Comparison of ENCODE assay signal across 9 cellular contexts in genomic region chr7:108114117-108114841, GRCh38. TPM values are rescaled to one million over a fixed set of nuclear protein-coding genes. Genes with fewer than 3 reads are reported as not detected.
DNase-seq lines count a peak whose midpoint lies in the region; ATAC-seq, FAIRE-seq and TF ChIP-seq lines count a peak whose summit lies in the region.
"Had no signal": no experiment of that assay in that cellular context is flagged by ENCODE, and none has a peak within 500 bp of the region (broad histone marks: within the 10 kb centered on the region; RNA-seq: fewer than 3 reads in every experiment).

No MANE protein-coding gene starts in this region.

- FAIRE-seq in HTR-8/SVneo (lab: Jason Lieb, UNC): no peak

- H3K36me3 Mint-ChIP-seq in activated naive CD8-positive, alpha-beta T cell treated with anti-CD3 and anti-CD28 coated beads, Interleukin-2, amount 50 U/mL, for 24 hours (ENCODE audit: low read depth): no peaks in the 10 kb centered on the region
- H3K36me3 Mint-ChIP-seq in natural killer cell treated with Interleukin-12 subunit alpha and Interleukin-12 subunit beta and Interleukin-15 and Interleukin-18, amount 100 ng/mL, for 72 hours: no peaks in the 10 kb centered on the region
- H3K36me3 Mint-ChIP-seq: naive thymus-derived CD8-positive, alpha-beta T cell had no signal

- H3K27me3 ChIP-seq in HL-60 (ENCODE audit: insufficient read depth, poor library complexity, severe bottlenecking): no peaks in the 10 kb centered on the region

- no peak overlapping the region for H3K27ac ChIP-seq in HL-60 (replicated peaks)

- H3K4me3 Mint-ChIP-seq in activated naive CD8-positive, alpha-beta T cell treated with anti-CD3 and anti-CD28 coated beads, Interleukin-2, amount 50 U/mL, for 24 hours: no peak overlapping the region
- H3K4me3 Mint-ChIP-seq in natural killer cell treated with Interleukin-12 subunit alpha and Interleukin-12 subunit beta and Interleukin-15 and Interleukin-18, amount 100 ng/mL, for 72 hours: no peak overlapping the region
- H3K4me3 Mint-ChIP-seq: naive thymus-derived CD8-positive, alpha-beta T cell had no signal

- peak; percentile 87 for ATAC-seq in GM19351 (IDR thresholded peaks at IDR 0.05; ENCODE audit: unreplicated experiment)
- ATAC-seq in activated naive CD8-positive, alpha-beta T cell treated with anti-CD3 and anti-CD28 coated beads, Interleukin-2, amount 50 U/mL, for 24 hours: peak; percentile 84
- ATAC-seq in natural killer cell treated with Interleukin-12 subunit alpha and Interleukin-12 subunit beta and Interleukin-15 and Interleukin-18, amount 100 ng/mL, for 72 hours: peak; percentile 44 to 57
- no peak for ATAC-seq in HG03439 (IDR thresholded peaks at IDR 0.05; ENCODE audit: unreplicated experiment)

- no peaks in the 10 kb centered on the region for H3K9me3 Mint-ChIP-seq in activated naive CD8-positive, alpha-beta T cell treated with anti-CD3 and anti-CD28 coated beads, Interleukin-2, amount 50 U/mL, for 24 hours
- no peaks in the 10 kb centered on the region for H3K9me3 Mint-ChIP-seq in natural killer cell treated with Interleukin-12 subunit alpha and Interleukin-12 subunit beta and Interleukin-15 and Interleukin-18, amount 100 ng/mL, for 72 hours
- H3K9me3 Mint-ChIP-seq: naive thymus-derived CD8-positive, alpha-beta T cell had no signal

- no peaks in the 10 kb centered on the region for H3K27me3 Mint-ChIP-seq in activated naive CD8-positive, alpha-beta T cell treated with anti-CD3 and anti-CD28 coated beads, Interleukin-2, amount 50 U/mL, for 24 hours
- no peaks in the 10 kb centered on the region for H3K27me3 Mint-ChIP-seq in natural killer cell treated with Interleukin-12 subunit alpha and Interleukin-12 subunit beta and Interleukin-15 and Interleukin-18, amount 100 ng/mL, for 72 hours
- H3K27me3 Mint-ChIP-seq: naive thymus-derived CD8-positive, alpha-beta T cell had no signal

- DNase-seq in ELF-1 (ENCODE audit: low read depth, low spot score) (peak; percentile 67), HL-60 (ENCODE audit: low read depth in 1 of 2, low spot score in 1 of 2) (peak in 1 of 2 experiments; percentile 22), HTR-8/SVneo (ENCODE audit: insufficient read length, low spot score) (no peak), EL (no peak)
- DNase-seq in activated naive CD8-positive, alpha-beta T cell treated with anti-CD3 and anti-CD28 coated beads, Interleukin-2, amount 50 U/mL, for 24 hours: peak; percentile 13
- DNase-seq in natural killer cell treated with Interleukin-12 subunit alpha and Interleukin-12 subunit beta and Interleukin-15 and Interleukin-18, amount 100 ng/mL, for 72 hours (ENCODE audit: low spot score): no peak

- H3K27ac Mint-ChIP-seq in activated naive CD8-positive, alpha-beta T cell treated with anti-CD3 and anti-CD28 coated beads, Interleukin-2, amount 50 U/mL, for 24 hours: no peak overlapping the region
- no peak overlapping the region for H3K27ac Mint-ChIP-seq in natural killer cell treated with Interleukin-12 subunit alpha and Interleukin-12 subunit beta and Interleukin-15 and Interleukin-18, amount 100 ng/mL, for 72 hours
- H3K27ac Mint-ChIP-seq: naive thymus-derived CD8-positive, alpha-beta T cell had no signal

- TF ChIP-seq CTCF in HL-60 (IDR thresholded peaks at IDR 0.05; ENCODE audit: insufficient read depth, low read length): peak; percentile 21

- H3K4me1 Mint-ChIP-seq in activated naive CD8-positive, alpha-beta T cell treated with anti-CD3 and anti-CD28 coated beads, Interleukin-2, amount 50 U/mL, for 24 hours: no peaks in the 10 kb centered on the region
- no peaks in the 10 kb centered on the region for H3K4me1 Mint-ChIP-seq in natural killer cell treated with Interleukin-12 subunit alpha and Interleukin-12 subunit beta and Interleukin-15 and Interleukin-18, amount 100 ng/mL, for 72 hours (ENCODE audit: low read depth in 2 of 2)
- H3K4me1 Mint-ChIP-seq: naive thymus-derived CD8-positive, alpha-beta T cell had no signal

- H3K4me3 ChIP-seq in HL-60 (replicated peaks; ENCODE audit: insufficient read depth, low read length): no peak overlapping the region

RNA-seq across cellular contexts. Expression of gene LAMB4, which starts 15.9 kb away (rescaled TPM):
- not detected for total RNA-seq in natural killer cell treated with Interleukin-12 subunit alpha and Interleukin-12 subunit beta and Interleukin-15 and Interleukin-18, amount 100 ng/mL, for 72 hours

Comparison
In these comparisons a context has a peak if more than half of its experiments do, and no peak if none do; other contexts are left out.
1. DNase-seq: peak in ELF-1 (single experiment) and activated naive CD8-positive, alpha-beta T cell treated with anti-CD3 and anti-CD28 coated beads, Interleukin-2, amount 50 U/mL, for 24 hours (single experiment); none in natural killer cell treated with Interleukin-12 subunit alpha and Interleukin-12 subunit beta and Interleukin-15 and Interleukin-18, amount 100 ng/mL, for 72 hours (single experiment), HTR-8/SVneo (single experiment) and EL (single experiment).